8 cellular contexts compared by ENCODE assay signal in the genomic region with DNA sequence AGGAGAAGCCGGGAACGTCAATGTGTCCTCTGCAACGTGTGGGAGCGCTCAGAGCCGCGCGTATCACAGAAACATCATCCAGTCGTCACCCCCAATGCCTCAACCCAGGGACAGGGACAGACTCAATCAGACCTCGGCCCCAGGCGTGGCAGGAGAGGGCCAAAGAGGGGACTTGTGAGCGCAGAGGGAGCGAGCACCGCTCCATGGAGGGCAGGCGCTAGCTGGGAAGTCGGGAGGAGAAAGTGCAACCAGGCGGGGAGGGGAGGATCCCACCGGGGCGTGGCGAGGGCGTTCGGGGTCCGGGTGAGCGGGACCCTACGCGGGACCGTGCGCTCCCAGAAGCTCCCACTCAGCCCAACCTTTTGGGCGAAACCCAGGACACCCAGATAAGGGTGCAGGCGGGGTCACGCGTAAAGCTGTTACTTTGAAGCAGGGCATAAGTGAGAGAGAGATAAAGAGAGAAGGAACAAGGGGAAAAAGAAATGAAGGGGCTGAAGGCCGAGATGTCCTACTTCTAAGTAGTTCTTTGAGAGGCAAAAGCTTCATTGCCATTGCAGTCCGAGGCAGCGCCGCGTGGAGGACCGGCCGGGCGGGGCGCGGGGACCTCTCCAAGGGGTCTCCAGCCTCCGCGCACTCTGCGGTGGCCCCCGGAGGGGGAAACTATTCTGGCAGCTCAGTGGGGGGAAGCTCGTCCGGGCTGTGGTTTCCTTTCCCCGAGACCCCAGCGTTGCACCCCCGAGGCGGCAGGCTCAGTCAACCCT. TPM values are rescaled to one million over a fixed set of nuclear protein-coding genes. Genes with fewer than 3 reads are reported as not detected.
A peak's percentile ranks its signal among the peaks of the same experiment; 100 is the strongest.
DNase-seq lines count a peak whose midpoint lies in the region; ATAC-seq and TF ChIP-seq lines count a peak whose summit lies in the region.

No MANE protein-coding gene starts in this region.

- H3K27me3 ChIP-seq in NT2/D1 (ENCODE audit: insufficient read depth, insufficient read length) (peaks cover 52% of the 10 kb centered on the region), hepatocyte (peaks cover 59% of the 10 kb centered on the region), psoas muscle (ENCODE audit: insufficient read depth in 3 of 3, low read length in 2 of 3) (peaks cover 0 to 4% (median 0%) of the 10 kb centered on the region in 3 donors)

- peak overlapping the region; percentile 42 for H3K4me3 ChIP-seq in NT2/D1 (ENCODE audit: insufficient read length, low read depth)
- peak overlapping the region; percentile 79 for H3K4me3 ChIP-seq in hepatocyte
- peak overlapping the region; percentile 77 for H3K4me3 ChIP-seq in psoas muscle

- H4K20me1 ChIP-seq in hepatocyte (ENCODE audit: insufficient read depth, poor library complexity, severe bottlenecking) = no peaks in the 10 kb centered on the region

- no peaks in the 10 kb centered on the region for H3K9me2 ChIP-seq in hepatocyte (replicated peaks; ENCODE audit: insufficient read depth)

- H3K4me2 ChIP-seq in hepatocyte = peak overlapping the region; percentile 97

- ATAC-seq in GM18511 (IDR thresholded peaks at IDR 0.05; ENCODE audit: unreplicated experiment) (peak; percentile 20), psoas muscle (peak; percentile 8 to 22 (median 18)), HG02588 (IDR thresholded peaks at IDR 0.05; ENCODE audit: unreplicated experiment) (no peak)

- H3K9me3 ChIP-seq in NT2/D1 (ENCODE audit: insufficient read depth, low read length) (no peaks in the 10 kb centered on the region), hepatocyte (ENCODE audit: low read depth) (no peaks in the 10 kb centered on the region), psoas muscle (no peaks in the 10 kb centered on the region)

- TF ChIP-seq CTCF in hepatocyte (IDR thresholded peaks at IDR 0.05; ENCODE audit: poor library complexity) (no peak), psoas muscle (IDR thresholded peaks at IDR 0.05) (no peak)

- no peaks in the 10 kb centered on the region for H3K79me2 ChIP-seq in hepatocyte

- peak overlapping the region; percentile 82 for H2AFZ ChIP-seq in hepatocyte

- in situ Hi-C loops in ACHN (cut with HindIII; ENCODE audit: low pct_ligation_motif_present, low pct_unique_long_range_greater_than_20kb, low sequenced_read_pairs) = no loop called here

- H3K9ac ChIP-seq in NT2/D1 (ENCODE audit: insufficient read length, low read depth) = peak overlapping the region; percentile 77

- H3K36me3 ChIP-seq in NT2/D1 (ENCODE audit: insufficient read depth, insufficient read length, low read length) (no peaks in the 10 kb centered on the region), hepatocyte (replicated peaks; ENCODE audit: insufficient read depth, low read depth) (no peaks in the 10 kb centered on the region), psoas muscle (ENCODE audit: insufficient read depth in 1 of 2, low read depth in 1 of 2) (no peaks in the 10 kb centered on the region)

- H3K27ac ChIP-seq in hepatocyte = peak overlapping the region; percentile 42
- peak overlapping the region; percentile 82 for H3K27ac ChIP-seq in psoas muscle

- intact Hi-C loops in psoas muscle (cut with DNase I) = no loop called here

- DNase-seq in ACHN = peak; percentile 9
- no peak for DNase-seq in NT2/D1 (ENCODE audit: low read depth, low spot score)
- DNase-seq in anterior cingulate cortex (lab: John Stamatoyannopoulos, UW) = peak in 39 of 58 donors; percentile 18 to 73 (median 45)
- peak; percentile 56 for DNase-seq in hepatocyte (ENCODE audit: low spot score)
- peak; percentile 46 to 69 for DNase-seq in psoas muscle
- no peak for DNase-seq in NCI-H510A treated with DMSO at 0.1 percent for 48 hours (lab: John Stamatoyannopoulos, UW)

- no peaks in the 10 kb centered on the region for H3K4me1 ChIP-seq in NT2/D1 (ENCODE audit: insufficient read depth, insufficient read length)
- peaks cover 11% of the 10 kb centered on the region for H3K4me1 ChIP-seq in hepatocyte (ENCODE audit: insufficient read depth)
- peaks cover 11% of the 10 kb centered on the region for H3K4me1 ChIP-seq in psoas muscle

- WGBS in hepatocyte (ENCODE audit: low lambda C conversion rate, missing lambda C conversion rate) = under 1% methylated on average over 45 of the region's 51 CpGs
- 0 to 1% (median 1%) methylated on average over 43 to 51 of the region's 51 CpGs for WGBS in psoas muscle, 3 donors

RNA-seq across cellular contexts. Expression of gene SOBP, which starts 0.9 kb away (rescaled TPM):
- 2.1 and 3.4 TPM in 2 replicates for total RNA-seq in hepatocyte
- 2.2 and 2.5 TPM in 2 replicates for polyA plus RNA-seq in hepatocyte
- 10 to 100 TPM; 14.8 to 27.6 (median 23.2) TPM for total RNA-seq in psoas muscle
- polyA plus RNA-seq in psoas muscle = 10 to 100 TPM in 1 of 3 donors, 1 to 10 TPM in 2; 5.7 to 24.4 (median 8.9) TPM

RNA-seq across cellular contexts. Expression of gene PDSS2, which starts 29.7 kb away (rescaled TPM):
- total RNA-seq in hepatocyte (18.2 and 19.0 TPM in 2 replicates), psoas muscle (10 to 100 TPM in 2 of 4 donors, 1 to 10 TPM in 2; 7.6 to 10.4 (median 9.8) TPM)
- polyA plus RNA-seq in hepatocyte (11.0 and 15.3 TPM in 2 replicates), psoas muscle (10 to 100 TPM in 1 of 3 donors, 1 to 10 TPM in 2; 4.7 to 16.7 (median 8.6) TPM)

Comparison
In these comparisons a context has a peak if more than half of its experiments do, and no peak if none do; other contexts are left out.
1. DNase-seq: peak in ACHN (single experiment), anterior cingulate cortex (39 of 58), hepatocyte (single experiment) and psoas muscle (2 of 2); none in NT2/D1 (single experiment) and NCI-H510A treated with DMSO at 0.1 percent for 48 hours (single experiment).
2. Peak in every context shown above with its lines, with median percentiles within 50 percentile points of each other: H3K4me3 ChIP-seq.